Comparison of ENCODE assay signal across 19 cellular contexts in genomic region chr4:6383019-6383404, GRCh38.
DNase-seq lines count a peak whose midpoint lies in the region; ATAC-seq, FAIRE-seq and TF ChIP-seq lines count a peak whose summit lies in the region.
"Had no signal": no experiment of that assay in that cellular context is flagged by ENCODE, and none has a peak within 500 bp of the region (broad histone marks: within the 10 kb centered on the region; RNA-seq: fewer than 3 reads in every experiment).

No MANE protein-coding gene starts in this region.

- 76% methylated on average over 10 of the region's 10 CpGs for WGBS in right cardiac atrium

- no peak overlapping the region for H3K9ac ChIP-seq in kidney (ENCODE audit: low read length in 2 of 2)

- TF ChIP-seq CTCF in kidney (IDR thresholded peaks at IDR 0.05; ENCODE audit: borderline replicate concordance, extremely low read depth, insufficient read depth) (no peak), Peyer's patch (IDR thresholded peaks at IDR 0.05) (no peak)

- no peak for TF ChIP-seq POLR2A in Peyer's patch (IDR thresholded peaks at IDR 0.05)

- no peak for FAIRE-seq in kidney (lab: Jason Lieb, UNC)
- FAIRE-seq: A549, H54 had no signal

- H3K9me3 ChIP-seq in right cardiac atrium (ENCODE audit: control insufficient read depth, low read length) (no peaks in the 10 kb centered on the region), kidney (ENCODE audit: control insufficient read depth in 1 of 2, low read length in 2 of 2) (no peaks in the 10 kb centered on the region), Peyer's patch (no peaks in the 10 kb centered on the region)
- H3K9me3 ChIP-seq: A549, MG63 had no signal

- ATAC-seq in right cardiac atrium (no peak), HG03521 (IDR thresholded peaks at IDR 0.05; ENCODE audit: unreplicated experiment) (no peak)

- intact Hi-C loops in right cardiac atrium (cut with DNase I), result no loop called here
- intact Hi-C loops in cardiac septum (cut with DNase I), result no loop called here
- intact Hi-C loops in kidney (cut with DNase I), result no loop called here
- intact Hi-C loops in posterior vena cava (cut with DNase I), result loop anchor here in 1 of 2 donors (1.0 kb wide), 1 partner anchor 18 kb away; no protein-coding TSS in a partner anchor

- H3K27me3 ChIP-seq in right cardiac atrium (ENCODE audit: control insufficient read depth, insufficient read depth), result no peaks in the 10 kb centered on the region
- H3K27me3 ChIP-seq in Peyer's patch, result no peaks in the 10 kb centered on the region
- H3K27me3 ChIP-seq: MG63 had no signal

- DNase-seq in right cardiac atrium (peak in 2 of 3 donors; percentile 40 to 46), cardiac septum (ENCODE audit: low spot score) (no peak), kidney (peak; percentile 37), posterior vena cava (ENCODE audit: low spot score) (peak; percentile 48), T-helper 1 cell (no peak), Peyer's patch (no peak)
- DNase-seq: EL, GF-D8, Kasumi-1, MG63, NCI-H1417, NCI-H187, NCI-H446 treated with DMSO at 0.1 percent for 48 hours, NCI-H526 treated with DMSO at 0.1 percent for 48 hours, OCI-M1, Right ventricle myocardium superior had no signal

- H3K4me1 ChIP-seq in right cardiac atrium (ENCODE audit: control insufficient read depth, insufficient read depth, low read length), result no peaks in the 10 kb centered on the region
- no peaks in the 10 kb centered on the region for H3K4me1 ChIP-seq in kidney (ENCODE audit: control insufficient read depth in 1 of 2, insufficient read depth in 1 of 2, low read depth in 1 of 2, low read length in 2 of 2)
- no peaks in the 10 kb centered on the region for H3K4me1 ChIP-seq in Peyer's patch
- H3K4me1 ChIP-seq: A549 had no signal

- no peak overlapping the region for H3K27ac ChIP-seq in right cardiac atrium (ENCODE audit: low read length)
- H3K27ac ChIP-seq in kidney (ENCODE audit: low read depth in 2 of 2, low read length in 2 of 2), result no peak overlapping the region
- no peak overlapping the region for H3K27ac ChIP-seq in Peyer's patch
- H3K27ac ChIP-seq: A549 had no signal

- no peaks in the 10 kb centered on the region for H3K36me3 ChIP-seq in kidney (ENCODE audit: control insufficient read depth in 1 of 2, insufficient read depth in 2 of 2, low read length in 2 of 2)
- H3K36me3 ChIP-seq in Peyer's patch, result no peaks in the 10 kb centered on the region
- H3K36me3 ChIP-seq: MG63 had no signal

- H3K4me3 ChIP-seq in right cardiac atrium (ENCODE audit: low read length) (no peak overlapping the region), kidney (ENCODE audit: low read length in 2 of 2) (no peak overlapping the region), Peyer's patch (no peak overlapping the region)
- H3K4me3 ChIP-seq: A549, MG63 had no signal

Comparison
In these comparisons a context has a peak if more than half of its experiments do, and no peak if none do; other contexts are left out.
1. DNase-seq: peak in right cardiac atrium (2 of 3), kidney (single experiment) and posterior vena cava (single experiment); none in cardiac septum (single experiment), T-helper 1 cell (0 of 5) and Peyer's patch (0 of 3).